Comparison of ENCODE assay signal across 1 cellular context in the genomic region with DNA sequence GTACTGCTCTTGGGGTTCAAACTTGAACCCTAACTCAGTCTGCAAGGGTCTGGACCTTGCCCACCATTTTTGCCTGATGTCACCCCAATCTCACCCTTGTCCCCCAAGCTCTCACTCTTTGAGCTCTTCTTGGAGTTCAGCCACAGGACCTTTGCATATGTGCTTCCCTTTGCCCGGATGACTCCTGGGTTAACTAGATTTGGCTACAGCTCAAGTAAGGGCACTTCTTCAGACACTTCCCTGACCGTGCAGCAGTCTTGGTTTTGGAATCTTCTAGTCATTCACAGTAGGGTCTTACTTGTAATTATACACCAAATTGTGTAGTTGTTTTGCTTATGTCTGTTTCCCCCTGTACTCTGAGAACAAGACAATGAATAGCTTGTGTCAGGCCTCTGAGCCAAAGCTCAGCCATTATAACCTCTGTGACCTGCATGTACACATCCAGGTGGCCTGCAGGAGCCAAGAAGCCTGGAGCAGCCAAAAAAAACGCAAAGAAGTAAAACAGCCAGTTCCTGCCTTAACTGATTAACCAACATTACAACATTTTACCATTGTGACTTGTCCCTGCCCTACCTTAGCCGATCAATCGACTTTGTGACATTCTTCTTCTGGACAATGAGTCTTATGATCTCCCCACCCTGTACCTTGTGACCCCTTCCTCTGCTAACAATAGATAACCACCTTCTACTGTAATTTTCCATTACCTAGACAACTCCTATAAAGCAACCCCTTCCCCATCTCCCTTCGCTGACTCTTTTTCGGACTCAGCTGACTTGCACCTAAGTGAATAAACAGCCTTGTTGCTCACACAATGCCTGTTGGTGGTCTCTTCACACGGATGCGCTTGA.
TF ChIP-seq lines count a peak whose summit lies in the region.

No MANE protein-coding gene starts in this region.

TF ChIP-seq in HepG2, 621 proteins besides CTCF, POLR2A, EP300 and RAD21 (continued from another document and continues in another):
- TF ChIP-seq ZSCAN12 (CRISPR knock-in tag; IDR thresholded peaks at IDR 0.05) (no peak), NFKB2 (CRISPR knock-in tag; IDR thresholded peaks at IDR 0.05; ENCODE audit: borderline replicate concordance) (no peak), ZNF792 (CRISPR knock-in tag; IDR thresholded peaks at IDR 0.05) (no peak; the same call in 1 of the 2 replicates), CENPT (CRISPR knock-in tag; IDR thresholded peaks at IDR 0.05; ENCODE audit: low read depth) (no peak; the same call in 1 of the 2 replicates), ZNF101 (CRISPR knock-in tag; IDR thresholded peaks at IDR 0.05; ENCODE audit: borderline replicate concordance, low read depth) (no peak), JUNB (CRISPR knock-in tag; IDR thresholded peaks at IDR 0.05; ENCODE audit: borderline replicate concordance) (no peak), ZNF660 (CRISPR knock-in tag; IDR thresholded peaks at IDR 0.05; ENCODE audit: borderline replicate concordance, low read depth) (no peak), DNMT1 (CRISPR knock-in tag; IDR thresholded peaks at IDR 0.05) (no peak), ZBTB21 (CRISPR knock-in tag; IDR thresholded peaks at IDR 0.05) (no peak), RARG (CRISPR knock-in tag; IDR thresholded peaks at IDR 0.05; ENCODE audit: low read depth) (no peak), SAP130 (CRISPR knock-in tag; IDR thresholded peaks at IDR 0.05; ENCODE audit: low read depth) (peak; percentile 21; the same call in 1 of the 2 replicates), TGIF2 (CRISPR knock-in tag; IDR thresholded peaks at IDR 0.05) (no peak), NBN (conservative IDR thresholded peaks at IDR 0.05) (no peak), MED8 (CRISPR knock-in tag; IDR thresholded peaks at IDR 0.05; ENCODE audit: insufficient replicate concordance) (peak; percentile 35), ZNF382 (CRISPR knock-in tag; IDR thresholded peaks at IDR 0.05; ENCODE audit: borderline replicate concordance) (no peak), POGZ (CRISPR knock-in tag; IDR thresholded peaks at IDR 0.05) (0 out of 2 replicates have a peak, but pooled peaks have one; percentile 41), PHF21A (CRISPR knock-in tag; IDR thresholded peaks at IDR 0.05) (peak; percentile 33; the same call in 1 of the 2 replicates), ZNF678 (CRISPR knock-in tag; IDR thresholded peaks at IDR 0.05) (no peak), PHB2 (IDR thresholded peaks at IDR 0.05; ENCODE audit: partially characterized antibody) (no peak), HMG20A (CRISPR knock-in tag; IDR thresholded peaks at IDR 0.05; ENCODE audit: borderline replicate concordance) (no peak), ELF1 (CRISPR knock-in tag; IDR thresholded peaks at IDR 0.05) (no peak), ZMAT3 (CRISPR knock-in tag; conservative IDR thresholded peaks at IDR 0.05) (no peak), ZNF20 (CRISPR knock-in tag; IDR thresholded peaks at IDR 0.05) (no peak), ZNF782 (CRISPR knock-in tag; IDR thresholded peaks at IDR 0.05; ENCODE audit: borderline replicate concordance) (no peak), ZNF850 (CRISPR knock-in tag; conservative IDR thresholded peaks at IDR 0.05) (no peak), MEF2D (CRISPR knock-in tag; IDR thresholded peaks at IDR 0.05) (0 out of 2 replicates have a peak, but pooled peaks have one; percentile 36), ARHGAP35 (CRISPR knock-in tag; IDR thresholded peaks at IDR 0.05; ENCODE audit: borderline replicate concordance) (no peak), TARDBP (CRISPR knock-in tag; IDR thresholded peaks at IDR 0.05) (no peak), ZBTB1 (CRISPR knock-in tag; IDR thresholded peaks at IDR 0.05; ENCODE audit: borderline replicate concordance) (no peak), PCBP1 (IDR thresholded peaks at IDR 0.05; ENCODE audit: borderline replicate concordance, low read depth, low read length) (no peak), KLF11 (CRISPR knock-in tag; IDR thresholded peaks at IDR 0.05) (no peak), TEAD3 (CRISPR knock-in tag; optimal IDR thresholded peaks at IDR 0.05; ENCODE audit: borderline replicate concordance) (no peak), PLRG1 (conservative IDR thresholded peaks at IDR 0.05) (no peak)
- TF ChIP-seq, protein P1, sequence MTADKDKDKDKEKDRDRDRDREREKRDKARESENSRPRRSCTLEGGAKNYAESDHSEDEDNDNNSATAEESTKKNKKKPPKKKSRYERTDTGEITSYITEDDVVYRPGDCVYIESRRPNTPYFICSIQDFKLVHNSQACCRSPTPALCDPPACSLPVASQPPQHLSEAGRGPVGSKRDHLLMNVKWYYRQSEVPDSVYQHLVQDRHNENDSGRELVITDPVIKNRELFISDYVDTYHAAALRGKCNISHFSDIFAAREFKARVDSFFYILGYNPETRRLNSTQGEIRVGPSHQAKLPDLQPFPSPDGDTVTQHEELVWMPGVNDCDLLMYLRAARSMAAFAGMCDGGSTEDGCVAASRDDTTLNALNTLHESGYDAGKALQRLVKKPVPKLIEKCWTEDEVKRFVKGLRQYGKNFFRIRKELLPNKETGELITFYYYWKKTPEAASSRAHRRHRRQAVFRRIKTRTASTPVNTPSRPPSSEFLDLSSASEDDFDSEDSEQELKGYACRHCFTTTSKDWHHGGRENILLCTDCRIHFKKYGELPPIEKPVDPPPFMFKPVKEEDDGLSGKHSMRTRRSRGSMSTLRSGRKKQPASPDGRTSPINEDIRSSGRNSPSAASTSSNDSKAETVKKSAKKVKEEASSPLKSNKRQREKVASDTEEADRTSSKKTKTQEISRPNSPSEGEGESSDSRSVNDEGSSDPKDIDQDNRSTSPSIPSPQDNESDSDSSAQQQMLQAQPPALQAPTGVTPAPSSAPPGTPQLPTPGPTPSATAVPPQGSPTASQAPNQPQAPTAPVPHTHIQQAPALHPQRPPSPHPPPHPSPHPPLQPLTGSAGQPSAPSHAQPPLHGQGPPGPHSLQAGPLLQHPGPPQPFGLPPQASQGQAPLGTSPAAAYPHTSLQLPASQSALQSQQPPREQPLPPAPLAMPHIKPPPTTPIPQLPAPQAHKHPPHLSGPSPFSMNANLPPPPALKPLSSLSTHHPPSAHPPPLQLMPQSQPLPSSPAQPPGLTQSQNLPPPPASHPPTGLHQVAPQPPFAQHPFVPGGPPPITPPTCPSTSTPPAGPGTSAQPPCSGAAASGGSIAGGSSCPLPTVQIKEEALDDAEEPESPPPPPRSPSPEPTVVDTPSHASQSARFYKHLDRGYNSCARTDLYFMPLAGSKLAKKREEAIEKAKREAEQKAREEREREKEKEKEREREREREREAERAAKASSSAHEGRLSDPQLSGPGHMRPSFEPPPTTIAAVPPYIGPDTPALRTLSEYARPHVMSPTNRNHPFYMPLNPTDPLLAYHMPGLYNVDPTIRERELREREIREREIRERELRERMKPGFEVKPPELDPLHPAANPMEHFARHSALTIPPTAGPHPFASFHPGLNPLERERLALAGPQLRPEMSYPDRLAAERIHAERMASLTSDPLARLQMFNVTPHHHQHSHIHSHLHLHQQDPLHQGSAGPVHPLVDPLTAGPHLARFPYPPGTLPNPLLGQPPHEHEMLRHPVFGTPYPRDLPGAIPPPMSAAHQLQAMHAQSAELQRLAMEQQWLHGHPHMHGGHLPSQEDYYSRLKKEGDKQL (CRISPR knock-in tag; IDR thresholded peaks at IDR 0.05; ENCODE audit: low read depth), result no peak
- TF ChIP-seq, protein P2, sequence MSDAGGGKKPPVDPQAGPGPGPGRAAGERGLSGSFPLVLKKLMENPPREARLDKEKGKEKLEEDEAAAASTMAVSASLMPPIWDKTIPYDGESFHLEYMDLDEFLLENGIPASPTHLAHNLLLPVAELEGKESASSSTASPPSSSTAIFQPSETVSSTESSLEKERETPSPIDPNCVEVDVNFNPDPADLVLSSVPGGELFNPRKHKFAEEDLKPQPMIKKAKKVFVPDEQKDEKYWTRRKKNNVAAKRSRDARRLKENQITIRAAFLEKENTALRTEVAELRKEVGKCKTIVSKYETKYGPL (CRISPR knock-in tag; IDR thresholded peaks at IDR 0.05), result no peak
- TF ChIP-seq, protein P3, sequence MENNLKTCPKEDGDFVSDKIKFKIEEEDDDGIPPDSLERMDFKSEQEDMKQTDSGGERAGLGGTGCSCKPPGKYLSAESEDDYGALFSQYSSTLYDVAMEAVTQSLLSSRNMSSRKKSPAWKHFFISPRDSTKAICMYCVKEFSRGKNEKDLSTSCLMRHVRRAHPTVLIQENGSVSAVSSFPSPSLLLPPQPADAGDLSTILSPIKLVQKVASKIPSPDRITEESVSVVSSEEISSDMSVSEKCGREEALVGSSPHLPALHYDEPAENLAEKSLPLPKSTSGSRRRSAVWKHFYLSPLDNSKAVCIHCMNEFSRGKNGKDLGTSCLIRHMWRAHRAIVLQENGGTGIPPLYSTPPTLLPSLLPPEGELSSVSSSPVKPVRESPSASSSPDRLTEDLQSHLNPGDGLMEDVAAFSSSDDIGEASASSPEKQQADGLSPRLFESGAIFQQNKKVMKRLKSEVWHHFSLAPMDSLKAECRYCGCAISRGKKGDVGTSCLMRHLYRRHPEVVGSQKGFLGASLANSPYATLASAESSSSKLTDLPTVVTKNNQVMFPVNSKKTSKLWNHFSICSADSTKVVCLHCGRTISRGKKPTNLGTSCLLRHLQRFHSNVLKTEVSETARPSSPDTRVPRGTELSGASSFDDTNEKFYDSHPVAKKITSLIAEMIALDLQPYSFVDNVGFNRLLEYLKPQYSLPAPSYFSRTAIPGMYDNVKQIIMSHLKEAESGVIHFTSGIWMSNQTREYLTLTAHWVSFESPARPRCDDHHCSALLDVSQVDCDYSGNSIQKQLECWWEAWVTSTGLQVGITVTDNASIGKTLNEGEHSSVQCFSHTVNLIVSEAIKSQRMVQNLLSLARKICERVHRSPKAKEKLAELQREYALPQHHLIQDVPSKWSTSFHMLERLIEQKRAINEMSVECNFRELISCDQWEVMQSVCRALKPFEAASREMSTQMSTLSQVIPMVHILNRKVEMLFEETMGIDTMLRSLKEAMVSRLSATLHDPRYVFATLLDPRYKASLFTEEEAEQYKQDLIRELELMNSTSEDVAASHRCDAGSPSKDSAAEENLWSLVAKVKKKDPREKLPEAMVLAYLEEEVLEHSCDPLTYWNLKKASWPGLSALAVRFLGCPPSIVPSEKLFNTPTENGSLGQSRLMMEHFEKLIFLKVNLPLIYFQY (CRISPR knock-in tag; IDR thresholded peaks at IDR 0.05; ENCODE audit: borderline replicate concordance), result no peak
- TF ChIP-seq, protein P4, sequence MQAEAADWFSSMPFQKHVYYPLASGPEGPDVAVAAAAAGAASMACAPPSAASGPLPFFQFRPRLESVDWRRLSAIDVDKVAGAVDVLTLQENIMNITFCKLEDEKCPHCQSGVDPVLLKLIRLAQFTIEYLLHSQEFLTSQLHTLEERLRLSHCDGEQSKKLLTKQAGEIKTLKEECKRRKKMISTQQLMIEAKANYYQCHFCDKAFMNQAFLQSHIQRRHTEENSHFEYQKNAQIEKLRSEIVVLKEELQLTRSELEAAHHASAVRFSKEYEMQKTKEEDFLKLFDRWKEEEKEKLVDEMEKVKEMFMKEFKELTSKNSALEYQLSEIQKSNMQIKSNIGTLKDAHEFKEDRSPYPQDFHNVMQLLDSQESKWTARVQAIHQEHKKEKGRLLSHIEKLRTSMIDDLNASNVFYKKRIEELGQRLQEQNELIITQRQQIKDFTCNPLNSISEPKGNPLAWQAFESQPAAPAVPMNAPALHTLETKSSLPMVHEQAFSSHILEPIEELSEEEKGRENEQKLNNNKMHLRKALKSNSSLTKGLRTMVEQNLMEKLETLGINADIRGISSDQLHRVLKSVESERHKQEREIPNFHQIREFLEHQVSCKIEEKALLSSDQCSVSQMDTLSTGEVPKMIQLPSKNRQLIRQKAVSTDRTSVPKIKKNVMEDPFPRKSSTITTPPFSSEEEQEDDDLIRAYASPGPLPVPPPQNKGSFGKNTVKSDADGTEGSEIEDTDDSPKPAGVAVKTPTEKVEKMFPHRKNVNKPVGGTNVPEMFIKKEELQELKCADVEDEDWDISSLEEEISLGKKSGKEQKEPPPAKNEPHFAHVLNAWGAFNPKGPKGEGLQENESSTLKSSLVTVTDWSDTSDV (CRISPR knock-in tag; IDR thresholded peaks at IDR 0.05), result no peak
- TF ChIP-seq, protein P5, sequence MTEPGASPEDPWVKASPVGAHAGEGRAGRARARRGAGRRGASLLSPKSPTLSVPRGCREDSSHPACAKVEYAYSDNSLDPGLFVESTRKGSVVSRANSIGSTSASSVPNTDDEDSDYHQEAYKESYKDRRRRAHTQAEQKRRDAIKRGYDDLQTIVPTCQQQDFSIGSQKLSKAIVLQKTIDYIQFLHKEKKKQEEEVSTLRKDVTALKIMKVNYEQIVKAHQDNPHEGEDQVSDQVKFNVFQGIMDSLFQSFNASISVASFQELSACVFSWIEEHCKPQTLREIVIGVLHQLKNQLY (CRISPR knock-in tag; IDR thresholded peaks at IDR 0.05), result peak; percentile 42; the same call in 1 of the 2 replicates
- TF ChIP-seq, protein P6, sequence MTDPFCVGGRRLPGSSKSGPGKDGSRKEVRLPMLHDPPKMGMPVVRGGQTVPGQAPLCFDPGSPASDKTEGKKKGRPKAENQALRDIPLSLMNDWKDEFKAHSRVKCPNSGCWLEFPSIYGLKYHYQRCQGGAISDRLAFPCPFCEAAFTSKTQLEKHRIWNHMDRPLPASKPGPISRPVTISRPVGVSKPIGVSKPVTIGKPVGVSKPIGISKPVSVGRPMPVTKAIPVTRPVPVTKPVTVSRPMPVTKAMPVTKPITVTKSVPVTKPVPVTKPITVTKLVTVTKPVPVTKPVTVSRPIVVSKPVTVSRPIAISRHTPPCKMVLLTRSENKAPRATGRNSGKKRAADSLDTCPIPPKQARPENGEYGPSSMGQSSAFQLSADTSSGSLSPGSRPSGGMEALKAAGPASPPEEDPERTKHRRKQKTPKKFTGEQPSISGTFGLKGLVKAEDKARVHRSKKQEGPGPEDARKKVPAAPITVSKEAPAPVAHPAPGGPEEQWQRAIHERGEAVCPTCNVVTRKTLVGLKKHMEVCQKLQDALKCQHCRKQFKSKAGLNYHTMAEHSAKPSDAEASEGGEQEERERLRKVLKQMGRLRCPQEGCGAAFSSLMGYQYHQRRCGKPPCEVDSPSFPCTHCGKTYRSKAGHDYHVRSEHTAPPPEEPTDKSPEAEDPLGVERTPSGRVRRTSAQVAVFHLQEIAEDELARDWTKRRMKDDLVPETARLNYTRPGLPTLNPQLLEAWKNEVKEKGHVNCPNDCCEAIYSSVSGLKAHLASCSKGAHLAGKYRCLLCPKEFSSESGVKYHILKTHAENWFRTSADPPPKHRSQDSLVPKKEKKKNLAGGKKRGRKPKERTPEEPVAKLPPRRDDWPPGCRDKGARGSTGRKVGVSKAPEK (CRISPR knock-in tag; IDR thresholded peaks at IDR 0.05; ENCODE audit: borderline replicate concordance), result 0 out of 2 replicates have a peak, but pooled peaks have one; percentile 47
- TF ChIP-seq, protein P7, sequence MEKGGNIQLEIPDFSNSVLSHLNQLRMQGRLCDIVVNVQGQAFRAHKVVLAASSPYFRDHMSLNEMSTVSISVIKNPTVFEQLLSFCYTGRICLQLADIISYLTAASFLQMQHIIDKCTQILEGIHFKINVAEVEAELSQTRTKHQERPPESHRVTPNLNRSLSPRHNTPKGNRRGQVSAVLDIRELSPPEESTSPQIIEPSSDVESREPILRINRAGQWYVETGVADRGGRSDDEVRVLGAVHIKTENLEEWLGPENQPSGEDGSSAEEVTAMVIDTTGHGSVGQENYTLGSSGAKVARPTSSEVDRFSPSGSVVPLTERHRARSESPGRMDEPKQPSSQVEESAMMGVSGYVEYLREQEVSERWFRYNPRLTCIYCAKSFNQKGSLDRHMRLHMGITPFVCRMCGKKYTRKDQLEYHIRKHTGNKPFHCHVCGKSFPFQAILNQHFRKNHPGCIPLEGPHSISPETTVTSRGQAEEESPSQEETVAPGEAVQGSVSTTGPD (CRISPR knock-in tag; IDR thresholded peaks at IDR 0.05), result peak; percentile 43; the same call in 1 of the 2 replicates
